ENCODE assay signal across 23 cellular contexts in genomic region chr22:25622011-25622410, GRCh38. TPM values are rescaled to one million over a fixed set of nuclear protein-coding genes. Genes with fewer than 3 reads are reported as not detected.
DNase-seq lines count a peak whose midpoint lies in the region; ATAC-seq, FAIRE-seq and TF ChIP-seq lines count a peak whose summit lies in the region.
"Had no signal": no experiment of that assay in that cellular context is flagged by ENCODE, and none has a peak within 500 bp of the region (broad histone marks: within the 10 kb centered on the region; RNA-seq: fewer than 3 reads in every experiment).

No MANE protein-coding gene starts in this region.

- no peak overlapping the region for H3K56ac ChIP-seq in H1 (replicated peaks; ENCODE audit: insufficient read length, low read depth, low read length)

- H2AK5ac ChIP-seq in H1 (ENCODE audit: low read depth, low read length): peak overlapping the region; percentile 97

- no peak for DNase-seq in GM12892 (ENCODE audit: insufficient read length)
- peak; percentile 10 for DNase-seq in SK-N-DZ (ENCODE audit: low spot score)
- DNase-seq in H1 (ENCODE audit: low read depth in 1 of 2, low spot score in 2 of 2): no peak
- DNase-seq in skeletal muscle cell (ENCODE audit: low read depth): peak; percentile 8
- no peak for DNase-seq in NCI-H1048 (lab: John Stamatoyannopoulos, UW)
- no peak for DNase-seq in stomach
- DNase-seq: activated CD4-positive, alpha-beta T cell treated with anti-CD3 and anti-CD28 coated beads for 36 hours; activated CD8-positive, alpha-beta memory T cell treated with anti-CD3 and anti-CD28 coated beads, Interleukin-2, amount 10 ng/mL, durations not matched to agents 7 days and 5 days; activated gamma-delta T cell treated with Interleukin-2 at 50 U/mL for 16 hours; anterior cingulate cortex; Caco-2; cortex of kidney; gastrocnemius medialis; HFFc6; left colon; NCI-H146; stimulated activated CD4-positive, alpha-beta T cell treated with anti-CD3 and anti-CD28 coated beads, Interleukin-15, amount 100 ng/mL, for 24 hours; stimulated activated naive CD8-positive, alpha-beta T cell treated with anti-CD3 and anti-CD28 coated beads, Interleukin-15, amount 100 ng/mL, for 72 hours; upper lobe of right lung had no signal

- no peak overlapping the region for H3K4me2 ChIP-seq in H1 (ENCODE audit: insufficient read depth in 1 of 2, low read depth in 2 of 2, low read length in 2 of 2)

- no peak for ATAC-seq in HG03432 (IDR thresholded peaks at IDR 0.05; ENCODE audit: unreplicated experiment)
- ATAC-seq: activated CD4-positive, alpha-beta T cell treated with anti-CD3 and anti-CD28 coated beads for 36 hours; activated CD8-positive, alpha-beta memory T cell treated with anti-CD3 and anti-CD28 coated beads, Interleukin-2, amount 10 ng/mL, durations not matched to agents 7 days and 5 days; gastrocnemius medialis; left colon; stimulated activated naive CD8-positive, alpha-beta T cell treated with anti-CD3 and anti-CD28 coated beads, Interleukin-15, amount 100 ng/mL, for 72 hours; upper lobe of right lung had no signal

- H3K36me3 ChIP-seq in H1 (ENCODE audit: control insufficient read depth in 2 of 4, insufficient read depth in 4 of 4, low read length in 3 of 4) (no peaks in the 10 kb centered on the region), stomach (no peaks in the 10 kb centered on the region)
- H3K36me3 ChIP-seq: gastrocnemius medialis, neutrophil, upper lobe of right lung had no signal

- POLR2A ChIA-PET in H1 (lab: Charles Lee; ENCODE audit: partially characterized antibody): no interaction called here

- H3K27me3 ChIP-seq in H1 (replicated peaks in 1 of 4; ENCODE audit: control insufficient read depth in 3 of 4, extremely low read depth in 1 of 4, insufficient read depth in 3 of 4, low read length in 3 of 4) (no peaks in the 10 kb centered on the region), stomach (no peaks in the 10 kb centered on the region)
- H3K27me3 ChIP-seq: gastrocnemius medialis, neutrophil, upper lobe of right lung had no signal

- CTCF ChIA-PET in H1 (lab: Charles Lee; ENCODE audit: partially characterized antibody): interaction anchor here (1.6 kb wide), 1 partner anchor 259 kb away, joined by 3 read pairs; no protein-coding TSS in a partner anchor

- no peak for TF ChIP-seq RAD21 in H1 (IDR thresholded peaks at IDR 0.05 in 1 of 2, conservative IDR thresholded peaks at IDR 0.05 in 1 of 2; ENCODE audit: low read depth in 2 of 2, low read length in 2 of 2)

- no peak overlapping the region for H4K5ac ChIP-seq in H1 (ENCODE audit: insufficient read length, low read depth, low read length)

- no peak overlapping the region for H3K4ac ChIP-seq in H1 (replicated peaks; ENCODE audit: insufficient read length, low read depth, low read length)

- no peak overlapping the region for H2BK20ac ChIP-seq in H1 (ENCODE audit: low read length)

- H3K9ac ChIP-seq in H1 (replicated peaks in 1 of 4; ENCODE audit: extremely low read depth in 1 of 4, low read depth in 3 of 4, low read length in 3 of 4): no peak overlapping the region

- H4K20me1 ChIP-seq in H1 (replicated peaks in 1 of 2; ENCODE audit: control insufficient read depth in 1 of 2, insufficient read depth in 2 of 2, low read length in 2 of 2): peaks cover 2% of the 10 kb centered on the region in 2 experiments

- H2BK15ac ChIP-seq in H1 (ENCODE audit: low read length): no peak overlapping the region

- H3K79me2 ChIP-seq in H1 (ENCODE audit: control insufficient read depth in 1 of 2, insufficient read depth in 2 of 2, low read length in 2 of 2): peaks cover 0 to 6% of the 10 kb centered on the region in 2 experiments; a peak in 2 of 4 replicates

- peak overlapping the region; percentile 46; the same call in 1 of the 2 replicates for H2BK12ac ChIP-seq in H1 (ENCODE audit: low read depth, low read length)

- H3K9me3 ChIP-seq in H1 (ENCODE audit: insufficient read depth in 2 of 2, low read depth in 1 of 2, low read length in 1 of 2) (no peaks in the 10 kb centered on the region), stomach (no peaks in the 10 kb centered on the region)
- H3K9me3 ChIP-seq: Caco-2, gastrocnemius medialis, neutrophil, upper lobe of right lung had no signal

- H3K4me1 ChIP-seq in H1 (replicated peaks in 1 of 4; ENCODE audit: control insufficient read depth in 3 of 4, insufficient read depth in 4 of 4, low read length in 3 of 4) (peaks cover 2 to 11% (median 7%) of the 10 kb centered on the region in 4 experiments), stomach (peaks cover 0 to 6% (median under 1%) of the 10 kb centered on the region in 4 donors)
- H3K4me1 ChIP-seq: Caco-2, gastrocnemius medialis had no signal

- no peak overlapping the region for H2AFZ ChIP-seq in H1 (ENCODE audit: low read length)

- TF ChIP-seq CTCF in H1 (IDR thresholded peaks at IDR 0.05; ENCODE audit: control extremely low read depth in 1 of 3, insufficient read depth in 1 of 3, low read depth in 1 of 3, low read length in 3 of 3) (no peak), stomach (IDR thresholded peaks at IDR 0.05) (no peak)

- H3K27ac ChIP-seq in H1 (ENCODE audit: low read depth, low read length): no peak overlapping the region
- H3K27ac ChIP-seq in stomach: no peak overlapping the region
- H3K27ac ChIP-seq: gastrocnemius medialis, neutrophil, SK-N-MC, upper lobe of right lung had no signal

- peaks cover 12% of the 10 kb centered on the region for H3K79me1 ChIP-seq in H1 (ENCODE audit: low read depth, low read length)

- 92% methylated on average over 9 of the region's 9 CpGs; no CpG with 5 or more reads in 1 of the 2 experiments for WGBS in H1 (ENCODE audit: extremely low coverage in 1 of 2, insufficient coverage in 1 of 2, insufficient read length in 1 of 2, insufficient replicate concordance in 2 of 2, low coverage in 1 of 2, low lambda C conversion rate in 2 of 2, missing lambda C conversion rate in 1 of 2), 2 experiments
- WGBS in stomach, 5 donors: 84 to 91% (median 86%) methylated on average over 9 of the region's 9 CpGs

- peak; percentile 57 for FAIRE-seq in GM12892 (lab: Jason Lieb, UNC)
- no peak for FAIRE-seq in H1 (lab: Jason Lieb, UNC)
- FAIRE-seq: endothelial cell of umbilical vein had no signal

- H4K91ac ChIP-seq in H1 (replicated peaks; ENCODE audit: insufficient read length, low read length): no peak overlapping the region

- H3K23ac ChIP-seq in H1 (ENCODE audit: insufficient read length): no peak overlapping the region

- TF ChIP-seq EP300 in H1 (IDR thresholded peaks at IDR 0.05; ENCODE audit: borderline replicate concordance in 1 of 2, low read depth in 2 of 2, low read length in 2 of 2): no peak
- TF ChIP-seq EP300 in stomach (IDR thresholded peaks at IDR 0.05): no peak

- intact Hi-C loops in stomach (cut with DNase I; ENCODE audit: low total_unique reads): no loop called here

- peak overlapping the region; percentile 66; the same call in 1 of the 2 replicates for H3K18ac ChIP-seq in H1 (ENCODE audit: extremely low read depth, low read length)

- 0 out of 2 replicates have a peak overlapping the region, but pooled peaks have one; percentile 10 for H2BK5ac ChIP-seq in H1 (ENCODE audit: low read depth, low read length)

- no peak overlapping the region for H3K14ac ChIP-seq in H1 (ENCODE audit: insufficient read length)

- no peak for TF ChIP-seq POLR2A in GM12892 (IDR thresholded peaks at IDR 0.05; ENCODE audit: low read depth, low read length)
- no peak for TF ChIP-seq POLR2A in H1 (IDR thresholded peaks at IDR 0.05; ENCODE audit: control extremely low read depth in 1 of 2, low read depth in 2 of 2, low read length in 2 of 2)
- TF ChIP-seq POLR2A in stomach (IDR thresholded peaks at IDR 0.05): no peak

- H4K8ac ChIP-seq in H1 (ENCODE audit: extremely low read depth, insufficient read depth, low read length): no peak overlapping the region

- no peaks in the 10 kb centered on the region for H3K23me2 ChIP-seq in H1 (ENCODE audit: low read depth, low read length)

- H3K4me3 ChIP-seq in H1 (ENCODE audit: extremely low read depth in 1 of 4, insufficient read depth in 2 of 4, low read depth in 3 of 4, low read length in 4 of 4): no peak overlapping the region
- no peak overlapping the region for H3K4me3 ChIP-seq in skeletal muscle cell (ENCODE audit: low read depth, low read length)
- no peak overlapping the region for H3K4me3 ChIP-seq in stomach
- H3K4me3 ChIP-seq: gastrocnemius medialis, SK-N-MC, upper lobe of right lung had no signal

- no peak overlapping the region for H2BK120ac ChIP-seq in H1 (replicated peaks; ENCODE audit: low read depth, low read length)

TF ChIP-seq in H1, 55 proteins besides CTCF, POLR2A, EP300 and RAD21:
- no peak for TF ChIP-seq BACH1 (IDR thresholded peaks at IDR 0.05; ENCODE audit: low read length)
- TF ChIP-seq TEAD4 (IDR thresholded peaks at IDR 0.05; ENCODE audit: low read depth, low read length): 0 out of 2 replicates have a peak, but pooled peaks have one; percentile 54

RNA-seq across cellular contexts. Expression of gene GRK3, which starts 57.5 kb away (rescaled TPM):
- polyA plus RNA-seq in GM12892 (2012; ENCODE audit: missing spikeins): 14.4 TPM
- 29.9 and 36.7 TPM in 2 replicates for polyA plus RNA-seq in SK-N-DZ (2014; cell fraction: cytosol; rRNA removed)
- polyA plus RNA-seq in SK-N-DZ (2014; cell fraction: nucleus; rRNA removed): 22.4 and 32.0 TPM in 2 replicates
- total RNA-seq in H1 (2021; fragmentation: NEBNext Ultra II Directional; extraction: Animal tissue kit (Norgen Biotek cat#: 25700)): 32.1 and 35.3 TPM in 2 replicates
- polyA plus RNA-seq in H1 (2011; rRNA removed) (5.9 and 7.5 TPM in 2 replicates), stomach (1 to 10 TPM in 2 of 3 donors, under 1 TPM in 1; 0.90 to 1.9 (median 1.4) TPM)
- polyA plus RNA-seq in H1 (2011; cell fraction: cytosol; rRNA removed): 8.7 TPM
- polyA plus RNA-seq in H1 (2011; cell fraction: nucleus; rRNA removed): 12.8 TPM
- polyA plus RNA-seq in H1 (2012, experiment 1 of 2): 7.6 to 11.7 TPM (median 10.5 TPM) in 4 replicates
- polyA plus RNA-seq in H1 (2012, experiment 2 of 2): 1.3 TPM
- 10.5 TPM for polyA plus RNA-seq in H1 (2013, experiment 1 of 2)
- polyA plus RNA-seq in H1 (2013, experiment 2 of 2): 9.8 TPM
- polyA minus RNA-seq in H1 (2011; rRNA and poly(A)+ RNA removed): 27.2 and 29.1 TPM in 2 replicates
- polyA minus RNA-seq in H1 (2011; cell fraction: cytosol; rRNA and poly(A)+ RNA removed): 13.9 TPM
- 29.7 TPM for polyA minus RNA-seq in H1 (2011; cell fraction: nucleus; rRNA and poly(A)+ RNA removed)
- total RNA-seq in stomach: 10 to 100 TPM in 3 of 5 donors, 1 to 10 TPM in 1, under 1 TPM in 1; 0.87 to 29.5 (median 13.0) TPM

Comparison
In these comparisons a context has a peak if more than half of its experiments do, and no peak if none do; other contexts are left out.
1. DNase-seq: peak in SK-N-DZ (single experiment) and skeletal muscle cell (single experiment); none in GM12892 (single experiment), H1 (0 of 2), NCI-H1048 (single experiment) and stomach (single experiment).